ENCODE assay signal across 1 cellular context in the genomic region with DNA sequence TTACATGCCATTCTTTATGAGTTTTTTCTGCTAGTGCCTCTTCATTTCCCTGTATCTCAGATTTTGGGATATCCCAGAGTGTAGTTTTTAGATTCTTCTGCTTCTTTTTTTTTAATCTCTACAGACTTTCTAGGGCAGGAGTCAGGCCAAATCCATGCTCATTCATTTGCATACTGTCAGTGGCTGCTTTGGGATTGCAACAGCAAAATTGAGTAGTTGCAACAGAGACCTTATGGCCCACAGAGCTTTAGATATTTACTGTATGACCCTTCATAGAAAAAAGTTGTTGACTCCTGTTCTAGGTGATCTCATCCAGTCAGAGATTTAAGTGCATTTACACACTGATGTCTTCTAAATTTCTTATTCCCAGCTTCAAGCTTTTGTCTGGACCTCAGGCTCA.
TF ChIP-seq lines count a peak whose summit lies in the region.

No MANE protein-coding gene starts in this region.

TF ChIP-seq in HepG2, 621 proteins besides CTCF, POLR2A, EP300 and RAD21:
- no peak for TF ChIP-seq SCMH1 (CRISPR knock-in tag; IDR thresholded peaks at IDR 0.05; ENCODE audit: borderline replicate concordance)
- TF ChIP-seq ZBTB34 (CRISPR knock-in tag; IDR thresholded peaks at IDR 0.05): no peak
- peak; percentile 64 for TF ChIP-seq CEBPB (IDR thresholded peaks at IDR 0.05; ENCODE audit: borderline replicate concordance, low read depth, low read length)
- TF ChIP-seq, protein P1, sequence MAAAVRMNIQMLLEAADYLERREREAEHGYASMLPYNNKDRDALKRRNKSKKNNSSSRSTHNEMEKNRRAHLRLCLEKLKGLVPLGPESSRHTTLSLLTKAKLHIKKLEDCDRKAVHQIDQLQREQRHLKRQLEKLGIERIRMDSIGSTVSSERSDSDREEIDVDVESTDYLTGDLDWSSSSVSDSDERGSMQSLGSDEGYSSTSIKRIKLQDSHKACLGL (CRISPR knock-in tag; IDR thresholded peaks at IDR 0.05): no peak
- TF ChIP-seq CSRNP2 (CRISPR knock-in tag; conservative IDR thresholded peaks at IDR 0.05; ENCODE audit: low read depth): no peak
- no peak for TF ChIP-seq ZFP37 (CRISPR knock-in tag; IDR thresholded peaks at IDR 0.05; ENCODE audit: borderline replicate concordance)
- no peak for TF ChIP-seq ZNF326 (CRISPR knock-in tag; IDR thresholded peaks at IDR 0.05; ENCODE audit: borderline replicate concordance)
